ENCODE assay signal across 8 cellular contexts in the genomic region with DNA sequence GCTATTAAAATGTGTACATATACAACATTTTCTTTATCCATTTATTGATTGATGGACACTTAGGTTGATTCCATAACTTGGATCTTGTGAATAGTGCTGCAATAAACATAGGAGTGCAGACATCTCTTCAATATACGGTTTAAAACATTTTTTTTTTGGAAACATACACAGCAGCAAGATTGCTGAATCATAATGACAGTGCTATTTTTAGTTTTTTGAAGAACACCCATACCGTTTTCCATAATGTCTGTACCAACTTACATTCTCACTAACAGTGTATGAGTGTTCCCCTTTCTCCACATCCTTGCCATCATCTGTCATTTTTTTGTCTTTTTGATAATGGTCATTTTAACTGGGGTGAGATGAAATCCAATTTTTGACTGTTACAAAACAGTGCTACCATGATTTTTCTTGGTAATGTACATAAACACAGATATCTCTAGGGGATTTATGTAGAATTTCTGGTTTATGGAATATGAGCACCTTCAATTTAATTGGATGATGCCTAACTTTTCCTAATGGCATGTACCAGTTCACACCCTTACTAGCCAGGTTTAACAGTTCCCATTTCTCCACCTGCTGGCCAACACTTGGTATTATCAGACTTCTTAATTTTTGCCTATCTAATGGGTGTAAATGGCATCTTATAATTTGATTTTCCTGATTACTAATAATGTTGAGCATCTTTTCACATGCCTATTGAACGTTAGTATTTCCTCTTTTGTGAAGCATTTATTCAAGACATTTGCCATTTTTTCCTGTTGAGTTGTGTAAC. TPM values are rescaled to one million over a fixed set of nuclear protein-coding genes. Genes with fewer than 3 reads are reported as not detected.
A peak's percentile ranks its signal among the peaks of the same experiment; 100 is the strongest.
DNase-seq lines count a peak whose midpoint lies in the region; ATAC-seq and TF ChIP-seq lines count a peak whose summit lies in the region.
"Had no signal": no experiment of that assay in that cellular context is flagged by ENCODE, and none has a peak within 500 bp of the region (broad histone marks: within the 10 kb centered on the region; RNA-seq: fewer than 3 reads in every experiment).

No MANE protein-coding gene starts in this region.

- H3K4me3 ChIP-seq in mammary epithelial cell (replicated peaks in 1 of 3; ENCODE audit: insufficient read depth in 1 of 3, low read depth in 2 of 3, low read length in 3 of 3) = no peak overlapping the region

- no peaks in the 10 kb centered on the region for H3K4me1 ChIP-seq in mammary epithelial cell (ENCODE audit: insufficient read depth, low read length)

- H3K36me3 ChIP-seq in mammary epithelial cell (ENCODE audit: insufficient read depth, low read length) = no peaks in the 10 kb centered on the region

- no peak overlapping the region for H3K27ac Mint-ChIP-seq in memory B cell
- no peak overlapping the region for H3K27ac Mint-ChIP-seq in activated T-helper 1 cell treated with anti-CD3 and anti-CD28 coated beads, Interleukin-12 subunit alpha, Interleukin-12 subunit beta, Interleukin-2, Interleukin-4 antibody, amounts not matched to agents 30 ng/mL and 10 ng/mL and 1 ng/mL, durations not matched to agents 14 hours and 24 hours and 36 hours
- H3K27ac Mint-ChIP-seq: activated B cell treated with CpG ODN at 0.5 μM for 24 hours had no signal

- no peak overlapping the region for H3K4me2 ChIP-seq in mammary epithelial cell (ENCODE audit: insufficient read depth, low read depth, low read length)

- no peaks in the 10 kb centered on the region for H4K20me1 ChIP-seq in mammary epithelial cell (ENCODE audit: insufficient read depth, low read length)

- peaks cover 19% of the 10 kb centered on the region for H3K4me1 Mint-ChIP-seq in memory B cell
- peaks cover 35% of the 10 kb centered on the region for H3K4me1 Mint-ChIP-seq in activated T-helper 1 cell treated with anti-CD3 and anti-CD28 coated beads, Interleukin-12 subunit alpha, Interleukin-12 subunit beta, Interleukin-2, Interleukin-4 antibody, amounts not matched to agents 30 ng/mL and 10 ng/mL and 1 ng/mL, durations not matched to agents 14 hours and 24 hours and 36 hours (ENCODE audit: low read depth)

- H3K9me3 Mint-ChIP-seq in memory B cell = no peaks in the 10 kb centered on the region
- no peaks in the 10 kb centered on the region for H3K9me3 Mint-ChIP-seq in activated T-helper 1 cell treated with anti-CD3 and anti-CD28 coated beads, Interleukin-12 subunit alpha, Interleukin-12 subunit beta, Interleukin-2, Interleukin-4 antibody, amounts not matched to agents 30 ng/mL and 10 ng/mL and 1 ng/mL, durations not matched to agents 14 hours and 24 hours and 36 hours
- H3K9me3 Mint-ChIP-seq: activated B cell treated with CpG ODN at 0.5 μM for 24 hours had no signal

- 22% methylated on average over 3 of the region's 3 CpGs for WGBS in mammary epithelial cell (ENCODE audit: low coverage, missing lambda C conversion rate)

- no peaks in the 10 kb centered on the region for H3K9me3 ChIP-seq in mammary epithelial cell (replicated peaks; ENCODE audit: insufficient read depth, low read length)

- H3K9ac ChIP-seq in mammary epithelial cell (ENCODE audit: insufficient read depth, low read length) = no peak overlapping the region

- peaks cover 29% of the 10 kb centered on the region for H3K79me2 ChIP-seq in mammary epithelial cell (ENCODE audit: insufficient read depth, low read length)

- no peak overlapping the region for H3K4me3 Mint-ChIP-seq in memory B cell
- H3K4me3 Mint-ChIP-seq in activated T-helper 1 cell treated with anti-CD3 and anti-CD28 coated beads, Interleukin-12 subunit alpha, Interleukin-12 subunit beta, Interleukin-2, Interleukin-4 antibody, amounts not matched to agents 30 ng/mL and 10 ng/mL and 1 ng/mL, durations not matched to agents 14 hours and 24 hours and 36 hours = no peak overlapping the region
- H3K4me3 Mint-ChIP-seq: activated B cell treated with CpG ODN at 0.5 μM for 24 hours had no signal

- peak; percentile 40 to 63 for TF ChIP-seq CTCF in mammary epithelial cell (conservative IDR thresholded peaks at IDR 0.05 in 1 of 2, IDR thresholded peaks at IDR 0.05 in 1 of 2; ENCODE audit: extremely low read depth in 1 of 2, insufficient read depth in 1 of 2, low read depth in 1 of 2, low read length in 2 of 2)

- peak; percentile 4 for DNase-seq in DMS153 treated with DMSO at 0.1 percent for 48 hours (lab: John Stamatoyannopoulos, UW; ENCODE audit: unreplicated experiment)
- peak; percentile 28 for DNase-seq in NCI-H146 (lab: John Stamatoyannopoulos, UW)
- peak; percentile 35 for DNase-seq in mammary epithelial cell
- no peak for DNase-seq in memory B cell (ENCODE audit: low spot score in 2 of 2)
- no peak for DNase-seq in activated T-helper 1 cell treated with anti-CD3 and anti-CD28 coated beads, Interleukin-12 subunit alpha, Interleukin-12 subunit beta, Interleukin-2, Interleukin-4 antibody, amounts not matched to agents 30 ng/mL and 10 ng/mL and 1 ng/mL, durations not matched to agents 14 hours and 24 hours and 36 hours (ENCODE audit: low spot score)
- no peak for DNase-seq in middle frontal gyrus (ENCODE audit: extremely low spot score, low spot score)
- DNase-seq: activated B cell treated with CpG ODN at 0.5 μM for 24 hours had no signal

- intact Hi-C loops in mammary epithelial cell (cut with micrococcal nuclease) = loop anchor here (1.0 kb wide), 2 partner anchors 22 to 96 kb away; no protein-coding TSS in a partner anchor
- intact Hi-C loops in activated T-helper 1 cell treated with anti-CD3 and anti-CD28 coated beads, Interleukin-12 subunit alpha, Interleukin-12 subunit beta, Interleukin-2, Interleukin-4 antibody, amounts not matched to agents 30 ng/mL and 10 ng/mL and 1 ng/mL, durations not matched to agents 14 hours and 24 hours and 36 hours (cut with micrococcal nuclease) = loop anchor here (1.0 kb wide), 2 partner anchors 23 to 96 kb away; no protein-coding TSS in a partner anchor

- no peaks in the 10 kb centered on the region for H3K27me3 Mint-ChIP-seq in memory B cell
- no peaks in the 10 kb centered on the region for H3K27me3 Mint-ChIP-seq in activated T-helper 1 cell treated with anti-CD3 and anti-CD28 coated beads, Interleukin-12 subunit alpha, Interleukin-12 subunit beta, Interleukin-2, Interleukin-4 antibody, amounts not matched to agents 30 ng/mL and 10 ng/mL and 1 ng/mL, durations not matched to agents 14 hours and 24 hours and 36 hours (ENCODE audit: insufficient read depth)
- H3K27me3 Mint-ChIP-seq: activated B cell treated with CpG ODN at 0.5 μM for 24 hours had no signal

- CTCF ChIA-PET in mammary epithelial cell (lab: Charles Lee; ENCODE audit: low non-redundant PET) = no interaction called here

- BruUV-seq in mammary epithelial cell (replicated peaks; lab: Mats Ljungman, UMichigan) = TSS peak; percentile 99

- dilution Hi-C loops in mammary epithelial cell (cut with HindIII; ENCODE audit: low sequenced_read_pairs) = no loop called here

- H3K36me3 Mint-ChIP-seq in memory B cell = no peaks in the 10 kb centered on the region
- H3K36me3 Mint-ChIP-seq in activated T-helper 1 cell treated with anti-CD3 and anti-CD28 coated beads, Interleukin-12 subunit alpha, Interleukin-12 subunit beta, Interleukin-2, Interleukin-4 antibody, amounts not matched to agents 30 ng/mL and 10 ng/mL and 1 ng/mL, durations not matched to agents 14 hours and 24 hours and 36 hours (ENCODE audit: low read depth) = no peaks in the 10 kb centered on the region

- in situ Hi-C loops in mammary epithelial cell (cut with MboI; ENCODE audit: low sequenced_read_pairs in 2 of 2) = loop anchor here (25.0 kb wide), 2 partner anchors 104 to 254 kb away; partner anchors contain the start of genes RAB9B (in 2 of the 2) and MORF4L2 (in 1 of the 2)

- H3K27me3 ChIP-seq in mammary epithelial cell (ENCODE audit: insufficient read depth, low read length) = no peaks in the 10 kb centered on the region

- no peak overlapping the region for H2AFZ ChIP-seq in mammary epithelial cell (ENCODE audit: low read depth, low read length)

- H3K27ac ChIP-seq in mammary epithelial cell (ENCODE audit: insufficient read depth, low read depth, low read length) = no peak overlapping the region

- ATAC-seq in GM19351 (IDR thresholded peaks at IDR 0.05; ENCODE audit: unreplicated experiment) (peak; percentile 82), memory B cell (ENCODE audit: low read depth) (peak; percentile 45)

RNA-seq across cellular contexts. Expression of gene TMSB15B, which starts 21.0 kb away (rescaled TPM):
- total RNA-seq in mammary epithelial cell = 10 to 100 TPM; 10.3 to 12.1 TPM
- polyA plus RNA-seq in mammary epithelial cell = 17.1 TPM
- polyA minus RNA-seq in mammary epithelial cell = 0.26 TPM
- 8.6 and 8.9 TPM in 2 replicates for total RNA-seq in activated T-helper 1 cell treated with anti-CD3 and anti-CD28 coated beads, Interleukin-12 subunit alpha, Interleukin-12 subunit beta, Interleukin-2, Interleukin-4 antibody, amounts not matched to agents 30 ng/mL and 10 ng/mL and 1 ng/mL, durations not matched to agents 14 hours and 24 hours and 36 hours

Comparison
In these comparisons a context has a peak if more than half of its experiments do, and no peak if none do; other contexts are left out.
1. DNase-seq: peak in DMS153 treated with DMSO at 0.1 percent for 48 hours (single experiment), NCI-H146 (single experiment) and mammary epithelial cell (single experiment); none in memory B cell (0 of 2), activated T-helper 1 cell treated with anti-CD3 and anti-CD28 coated beads, Interleukin-12 subunit alpha, Interleukin-12 subunit beta, Interleukin-2, Interleukin-4 antibody, amounts not matched to agents 30 ng/mL and 10 ng/mL and 1 ng/mL, durations not matched to agents 14 hours and 24 hours and 36 hours (single experiment) and middle frontal gyrus (single experiment).